In genomic region chrX:105567046-105567445, GRCh38 we compare ENCODE assay signal across 27 cellular contexts.
"Had no signal": no experiment of that assay in that cellular context is flagged by ENCODE, and none has a peak within 500 bp of the region (broad histone marks: within the 10 kb centered on the region; RNA-seq: fewer than 3 reads in every experiment).

No MANE protein-coding gene starts in this region.

- H3K27ac Mint-ChIP-seq: dendritic cell treated with granulocyte-macrophage colony-stimulating factor and Interleukin-4, amounts not matched to agents 40 ng/mL and 50 ng/mL, for 4 days; endodermal cell; naive thymus-derived CD8-positive, alpha-beta T cell; stimulated activated memory B cell treated with anti-CD40 and anti-IgM and Interleukin-4, amounts not matched to agents 10 μg/mL and 1 μg/mL and 100 μg/mL, for 72 hours; type B pancreatic cell had no signal

- H3K9me3 Mint-ChIP-seq: dendritic cell treated with granulocyte-macrophage colony-stimulating factor and Interleukin-4, amounts not matched to agents 40 ng/mL and 50 ng/mL, for 4 days; type B pancreatic cell had no signal

- H3K27me3 Mint-ChIP-seq: dendritic cell treated with granulocyte-macrophage colony-stimulating factor and Interleukin-4, amounts not matched to agents 40 ng/mL and 50 ng/mL, for 4 days; naive thymus-derived CD8-positive, alpha-beta T cell; stimulated activated memory B cell treated with anti-CD40 and anti-IgM and Interleukin-4, amounts not matched to agents 10 μg/mL and 1 μg/mL and 100 μg/mL, for 72 hours; type B pancreatic cell had no signal

- ATAC-seq: esophagus mucosa; foreskin keratinocyte; gastroesophageal sphincter; heart right ventricle; left ventricle myocardium superior; lower lobe of right lung; naive thymus-derived CD8-positive, alpha-beta T cell; psoas muscle; right cardiac atrium; stimulated activated memory B cell treated with anti-CD40 and anti-IgM and Interleukin-4, amounts not matched to agents 10 μg/mL and 1 μg/mL and 100 μg/mL, for 72 hours; stimulated activated naive CD8-positive, alpha-beta T cell treated with anti-CD3 and anti-CD28 coated beads, Interleukin-15, Interleukin-2, amounts not matched to agents 100 U/mL and 50 U/mL, for 24 hours had no signal

- H3K4me3 Mint-ChIP-seq: dendritic cell treated with granulocyte-macrophage colony-stimulating factor and Interleukin-4, amounts not matched to agents 40 ng/mL and 50 ng/mL, for 4 days; endodermal cell; naive thymus-derived CD8-positive, alpha-beta T cell; stimulated activated memory B cell treated with anti-CD40 and anti-IgM and Interleukin-4, amounts not matched to agents 10 μg/mL and 1 μg/mL and 100 μg/mL, for 72 hours; type B pancreatic cell had no signal

- H3K36me3 Mint-ChIP-seq: naive thymus-derived CD8-positive, alpha-beta T cell; stimulated activated memory B cell treated with anti-CD40 and anti-IgM and Interleukin-4, amounts not matched to agents 10 μg/mL and 1 μg/mL and 100 μg/mL, for 72 hours; type B pancreatic cell had no signal

- H3K4me3 ChIP-seq: colonic mucosa, gastroesophageal sphincter, heart right ventricle, lower lobe of right lung, ovary, psoas muscle, sigmoid colon, skin epidermis, spleen, testis, tibial artery had no signal

- H3K4me1 Mint-ChIP-seq: endodermal cell; naive thymus-derived CD8-positive, alpha-beta T cell; stimulated activated memory B cell treated with anti-CD40 and anti-IgM and Interleukin-4, amounts not matched to agents 10 μg/mL and 1 μg/mL and 100 μg/mL, for 72 hours had no signal

- DNase-seq: colonic mucosa; effector CD8-positive, alpha-beta T cell; endodermal cell; foreskin keratinocyte; heart right ventricle; hippocampal formation; islet precursor cell; left ventricle myocardium superior; lower lobe of right lung; naive thymus-derived CD8-positive, alpha-beta T cell; occipital lobe; ovary; psoas muscle; right cardiac atrium; sigmoid colon; spleen; stimulated activated CD4-positive, alpha-beta T cell treated with anti-CD3 and anti-CD28 coated beads, Interleukin-4, amount 100 ng/mL, for 4 hours; stimulated activated naive CD8-positive, alpha-beta T cell treated with anti-CD3 and anti-CD28 coated beads, Interleukin-15, Interleukin-2, amounts not matched to agents 100 U/mL and 50 U/mL, for 24 hours; substantia nigra; testis; tibial artery had no signal
